17 cellular contexts compared by ENCODE assay signal in genomic region chr11:113477321-113477720, GRCh38. TPM values are rescaled to one million over a fixed set of nuclear protein-coding genes. Genes with fewer than 3 reads are reported as not detected.
DNase-seq lines count a peak whose midpoint lies in the region; ATAC-seq and TF ChIP-seq lines count a peak whose summit lies in the region.
"Had no signal": no experiment of that assay in that cellular context is flagged by ENCODE, and none has a peak within 500 bp of the region (broad histone marks: within the 10 kb centered on the region; RNA-seq: fewer than 3 reads in every experiment).

No MANE protein-coding gene starts in this region.

- peaks cover 19% of the 10 kb centered on the region for H3K27me3 Mint-ChIP-seq in glutamatergic neuron (ENCODE audit: unreplicated experiment)

- peaks cover 30% of the 10 kb centered on the region for H3K4me1 Mint-ChIP-seq in glutamatergic neuron (ENCODE audit: low read depth, unreplicated experiment)

- DNase-seq in DMS153 (lab: John Stamatoyannopoulos, UW), result peak; percentile 61
- DNase-seq in NCI-H1092 treated with DMSO at 0.1 percent for 48 hours (lab: John Stamatoyannopoulos, UW), result peak; percentile 56
- peak; percentile 87 for DNase-seq in NCI-H82 (lab: John Stamatoyannopoulos, UW)
- peak; percentile 78 for DNase-seq in glutamatergic neuron
- no peak for DNase-seq in omental fat pad (ENCODE audit: low spot score)
- no peak for DNase-seq in kidney tubule cell (ENCODE audit: low spot score)
- no peak for DNase-seq in middle frontal gyrus (ENCODE audit: extremely low spot score, low spot score)
- DNase-seq: activated CD4-positive, CD25-positive, alpha-beta regulatory T cell treated with anti-CD3 and anti-CD28 coated beads, Interleukin-2, amount 50 U/mL, for 72 hours; C1 segment of cervical spinal cord; NCI-H1436; psoas muscle; stimulated activated CD4-positive, alpha-beta T cell treated with anti-CD3 and anti-CD28 coated beads, Interleukin-2, amount 100 ng/mL, for 48 hours had no signal

- peaks cover 26% of the 10 kb centered on the region for H3K9me3 Mint-ChIP-seq in glutamatergic neuron (ENCODE audit: unreplicated experiment)
- H3K9me3 Mint-ChIP-seq: mesothelial cell of epicardium; stimulated activated naive CD8-positive, alpha-beta T cell treated with anti-CD3 and anti-CD28 coated beads, Interleukin-15, Interleukin-2, amounts not matched to agents 100 ng/mL and 50 ng/mL, for 24 hours had no signal

- H3K36me3 Mint-ChIP-seq in glutamatergic neuron (ENCODE audit: unreplicated experiment), result no peaks in the 10 kb centered on the region
- H3K36me3 Mint-ChIP-seq: mesothelial cell of epicardium had no signal

- peak overlapping the region; percentile 90 for H3K4me3 Mint-ChIP-seq in glutamatergic neuron (ENCODE audit: unreplicated experiment)
- H3K4me3 Mint-ChIP-seq: mesothelial cell of epicardium; stimulated activated naive CD8-positive, alpha-beta T cell treated with anti-CD3 and anti-CD28 coated beads, Interleukin-15, Interleukin-2, amounts not matched to agents 100 ng/mL and 50 ng/mL, for 24 hours had no signal

- H3K27ac Mint-ChIP-seq in glutamatergic neuron (ENCODE audit: unreplicated experiment), result peak overlapping the region; percentile 82
- H3K27ac Mint-ChIP-seq: mesothelial cell of epicardium; stimulated activated naive CD8-positive, alpha-beta T cell treated with anti-CD3 and anti-CD28 coated beads, Interleukin-15, Interleukin-2, amounts not matched to agents 100 ng/mL and 50 ng/mL, for 24 hours had no signal

- TF ChIP-seq CTCF in glutamatergic neuron (IDR thresholded peaks at IDR 0.05; ENCODE audit: partially characterized antibody, unreplicated experiment) (no peak), omental fat pad (IDR thresholded peaks at IDR 0.05) (no peak)

- ATAC-seq in HG03378 (IDR thresholded peaks at IDR 0.05; ENCODE audit: unreplicated experiment) (no peak), omental fat pad (ENCODE audit: low FRiP score) (no peak)
- ATAC-seq: psoas muscle had no signal

RNA-seq across cellular contexts. Expression of gene DRD2, which starts 2.1 kb away (rescaled TPM):
- total RNA-seq in glutamatergic neuron (ENCODE audit: unreplicated experiment) (289 TPM), omental fat pad (under 1 TPM in 1 of 4 donors, not detected in 3; 0.28 TPM)
- total RNA-seq: endothelial cell of umbilical vein, SJSA1 had no signal

Comparison
In these comparisons a context has a peak if more than half of its experiments do, and no peak if none do; other contexts are left out.
1. DNase-seq: peak in DMS153 (single experiment), NCI-H1092 treated with DMSO at 0.1 percent for 48 hours (single experiment), NCI-H82 (single experiment) and glutamatergic neuron (single experiment); none in omental fat pad (single experiment), kidney tubule cell (single experiment) and middle frontal gyrus (single experiment).
2. RNA of gene DRD2, which starts 2.1 kb away (total RNA-seq): 289 TPM in glutamatergic neuron (single experiment); 0.28 TPM in omental fat pad; every median in the first group is over 100 times any median in the second.